In genomic region chr6:53322188-53323029, GRCh38 we compare ENCODE assay signal across 8 cellular contexts. TPM values are rescaled to one million over a fixed set of nuclear protein-coding genes. Genes with fewer than 3 reads are reported as not detected.
DNase-seq lines count a peak whose midpoint lies in the region; ATAC-seq and TF ChIP-seq lines count a peak whose summit lies in the region.
"Had no signal": no experiment of that assay in that cellular context is flagged by ENCODE, and none has a peak within 500 bp of the region (broad histone marks: within the 10 kb centered on the region; RNA-seq: fewer than 3 reads in every experiment).

No MANE protein-coding gene starts in this region.

- H3K27me3 Mint-ChIP-seq in progenitor cell of endocrine pancreas, result no peaks in the 10 kb centered on the region

- no peak overlapping the region for H3K18ac ChIP-seq in neuronal stem cell (ENCODE audit: low read length)

- H3K9ac ChIP-seq in GM23248 (0 out of 2 replicates have a peak overlapping the region, but pooled peaks have one; percentile 13), neuronal stem cell (ENCODE audit: low read depth, low read length, poor library complexity) (no peak overlapping the region)

- DNase-seq in GM23248 (peak; percentile 51), OCI-LY7 (ENCODE audit: low spot score) (no peak), dorsolateral prefrontal cortex (no peak), progenitor cell of endocrine pancreas (ENCODE audit: low spot score, unreplicated experiment) (no peak), DMS153 (lab: John Stamatoyannopoulos, UW) (no peak), neuronal stem cell (ENCODE audit: low spot score) (no peak)
- DNase-seq: WERI-Rb-1 had no signal

- no peaks in the 10 kb centered on the region for H3K79me1 ChIP-seq in neuronal stem cell (ENCODE audit: low read depth, low read length)

- no peak overlapping the region for H2AK5ac ChIP-seq in neuronal stem cell (ENCODE audit: low read depth, low read length)

- CTCF ChIA-PET in OCI-LY7 (lab: Charles Lee; ENCODE audit: unreplicated experiment), result interaction anchor here (0.6 to 1.3 kb wide), 2 partner anchors 13 to 16 kb away, joined by 3 read pairs; no protein-coding TSS in a partner anchor

- H3K79me2 ChIP-seq in GM23248 (ENCODE audit: insufficient read depth) (peaks cover 81% of the 10 kb centered on the region), OCI-LY7 (ENCODE audit: insufficient read depth, low read depth, low read length) (peaks cover 97% of the 10 kb centered on the region)

- H2BK5ac ChIP-seq in neuronal stem cell (ENCODE audit: low read length), result no peak overlapping the region

- BruUV-seq in OCI-LY7 (replicated peaks; lab: Mats Ljungman, UMichigan), result no TSS peak

- no peaks in the 10 kb centered on the region for H3K36me3 Mint-ChIP-seq in progenitor cell of endocrine pancreas (ENCODE audit: insufficient read depth)

- peaks cover 47% of the 10 kb centered on the region for H3F3A ChIP-seq in GM23248 (ENCODE audit: insufficient read depth)

- H3K9me3 Mint-ChIP-seq in progenitor cell of endocrine pancreas (ENCODE audit: low read depth), result no peaks in the 10 kb centered on the region

- H3K27me3 ChIP-seq in GM23248 (replicated peaks; ENCODE audit: insufficient read depth), result no peaks in the 10 kb centered on the region
- H3K27me3 ChIP-seq in dorsolateral prefrontal cortex, result no peaks in the 10 kb centered on the region
- H3K27me3 ChIP-seq in neuronal stem cell (ENCODE audit: control insufficient read depth in 3 of 3, insufficient read depth in 3 of 3, low read depth in 1 of 3, low read length in 3 of 3), result no peaks in the 10 kb centered on the region

- no peaks in the 10 kb centered on the region for H3K9me2 ChIP-seq in GM23248 (ENCODE audit: insufficient read depth)
- no peaks in the 10 kb centered on the region for H3K9me2 ChIP-seq in OCI-LY7 (ENCODE audit: insufficient read depth, low read length)

- H4K8ac ChIP-seq in neuronal stem cell (ENCODE audit: low read depth, low read length), result no peak overlapping the region

- H2BK120ac ChIP-seq in neuronal stem cell (ENCODE audit: low read depth, low read length), result no peak overlapping the region

- H3K9me3 ChIP-seq in GM23248 (ENCODE audit: low read depth), result no peaks in the 10 kb centered on the region
- H3K9me3 ChIP-seq in OCI-LY7 (ENCODE audit: low read length), result no peaks in the 10 kb centered on the region
- H3K9me3 ChIP-seq in neuronal stem cell (replicated peaks in 1 of 2; ENCODE audit: control insufficient read depth in 2 of 2, insufficient read depth in 1 of 2, low read depth in 1 of 2, low read length in 2 of 2), result peaks cover 0 to 7% of the 10 kb centered on the region in 2 donors

- intact Hi-C loops in OCI-LY7 (cut with micrococcal nuclease; ENCODE audit: unreplicated experiment) (no loop called here), dorsolateral prefrontal cortex (cut with DNase I) (no loop called here)

- ATAC-seq in HG02970 (IDR thresholded peaks at IDR 0.05; ENCODE audit: low FRiP score, unreplicated experiment), result no peak

- H3K4me1 ChIP-seq in GM23248 (ENCODE audit: insufficient read depth) (peaks cover 53% of the 10 kb centered on the region), OCI-LY7 (ENCODE audit: insufficient read depth, low read length, poor library complexity, severe bottlenecking) (peaks cover 33% of the 10 kb centered on the region), neuronal stem cell (ENCODE audit: control insufficient read depth in 2 of 2, insufficient read depth in 1 of 2, low read depth in 1 of 2, low read length in 2 of 2) (peaks cover 0 to 6% of the 10 kb centered on the region in 2 donors)

- H2AFZ ChIP-seq in GM23248 (no peak overlapping the region), OCI-LY7 (ENCODE audit: low read length) (no peak overlapping the region), neuronal stem cell (ENCODE audit: low read length) (no peak overlapping the region)

- 37 to 42% methylated on average over 8 of the region's 8 CpGs for WGBS in GM23248 (ENCODE audit: low coverage in 1 of 2, low lambda C conversion rate in 2 of 2, missing lambda C conversion rate in 2 of 2), 2 experiments
- no CpG with 5 or more reads among the region's 8 CpGs for WGBS in neuronal stem cell (ENCODE audit: extremely low coverage in 2 of 2, insufficient read length in 2 of 2, insufficient replicate concordance in 1 of 2), 2 donors

- peak overlapping the region; percentile 30 for H3K4me3 Mint-ChIP-seq in progenitor cell of endocrine pancreas (ENCODE audit: low read depth)

- TF ChIP-seq CTCF in OCI-LY7 (conservative IDR thresholded peaks at IDR 0.05; ENCODE audit: low read length), result no peak
- TF ChIP-seq CTCF in dorsolateral prefrontal cortex (IDR thresholded peaks at IDR 0.05 in 54 of 56, conservative IDR thresholded peaks at IDR 0.05 in 2 of 56; ENCODE audit: low read depth in 1 of 56, partially characterized antibody in 56 of 56), result no peak
- no peak for TF ChIP-seq CTCF in progenitor cell of endocrine pancreas (IDR thresholded peaks at IDR 0.05; ENCODE audit: unreplicated experiment)

- no peak overlapping the region for H3K4ac ChIP-seq in neuronal stem cell (ENCODE audit: low read length)

- POLR2A ChIA-PET in OCI-LY7 (lab: Charles Lee), result interaction anchor here (0.6 to 4.0 kb wide), 10 partner anchors 8 to 96 kb away, joined by 3 to 36 read pairs (median 10); no protein-coding TSS in a partner anchor

- H3K4me2 ChIP-seq in GM23248 (ENCODE audit: unreplicated experiment), result peak overlapping the region; percentile 51
- peak overlapping the region; percentile 25; the same call in 1 of the 2 replicates for H3K4me2 ChIP-seq in OCI-LY7 (ENCODE audit: low read length)
- no peak overlapping the region for H3K4me2 ChIP-seq in neuronal stem cell (ENCODE audit: insufficient read depth, low read length, poor library complexity, severe bottlenecking)

- H3K4me3 ChIP-seq in GM23248 (peak overlapping the region; percentile 12; the same call in 1 of the 2 replicates), OCI-LY7 (ENCODE audit: low read depth, low read length, poor library complexity, severe bottlenecking) (no peak overlapping the region), dorsolateral prefrontal cortex (peak overlapping the region in 1 of 59 donors; percentile 1), neuronal stem cell (ENCODE audit: low read length in 2 of 2) (no peak overlapping the region)

- in situ Hi-C loops in GM23248 (cut with MboI), result no loop called here

- peak overlapping the region; percentile 46 for H3K27ac Mint-ChIP-seq in progenitor cell of endocrine pancreas

- H4K20me1 ChIP-seq in GM23248 (ENCODE audit: insufficient read depth) (no peaks in the 10 kb centered on the region), OCI-LY7 (ENCODE audit: insufficient read depth, low read length) (peaks cover 11% of the 10 kb centered on the region)

- H3K23ac ChIP-seq in neuronal stem cell (ENCODE audit: low read depth, low read length, poor library complexity), result no peak overlapping the region

- no peak overlapping the region for H2BK15ac ChIP-seq in neuronal stem cell (ENCODE audit: low read length)

- H3K36me3 ChIP-seq in GM23248 (ENCODE audit: low read depth), result no peaks in the 10 kb centered on the region
- peaks cover 42% of the 10 kb centered on the region for H3K36me3 ChIP-seq in OCI-LY7 (ENCODE audit: insufficient read depth, low read length)
- H3K36me3 ChIP-seq in neuronal stem cell (replicated peaks in 1 of 2; ENCODE audit: control insufficient read depth in 2 of 2, insufficient read depth in 2 of 2, low read length in 2 of 2), result peaks cover 0 to 21% of the 10 kb centered on the region in 2 donors

- no peak overlapping the region for H4K91ac ChIP-seq in neuronal stem cell (ENCODE audit: low read depth, low read length, poor library complexity)

- H3K27ac ChIP-seq in GM23248 (peak overlapping the region; percentile 36), OCI-LY7 (ENCODE audit: low read depth, low read length, poor library complexity, severe bottlenecking) (no peak overlapping the region), dorsolateral prefrontal cortex (peak overlapping the region in 36 of 59 donors; percentile 1 to 66 (median 33)), neuronal stem cell (replicated peaks; ENCODE audit: low read length) (no peak overlapping the region)
- H3K27ac ChIP-seq: WERI-Rb-1 had no signal

- no peak overlapping the region for H3K14ac ChIP-seq in neuronal stem cell (ENCODE audit: low read length)

- peaks cover 16% of the 10 kb centered on the region for H3K4me1 Mint-ChIP-seq in progenitor cell of endocrine pancreas (ENCODE audit: low read depth)

- no peak overlapping the region for H2BK12ac ChIP-seq in neuronal stem cell (ENCODE audit: low read length)

RNA-seq across cellular contexts. Expression of gene ELOVL5, which starts 26.3 kb away (rescaled TPM):
- total RNA-seq in GM23248 (2014; rRNA removed; shearing (Covaris generic)), result 60.3 and 70.8 TPM in 2 replicates
- 86.8 and 87.3 TPM in 2 replicates for polyA plus RNA-seq in GM23248 (2016; fragmentation: Nextera tagmentation; extraction: Ambion mirVana)
- total RNA-seq in OCI-LY7 (2014; rRNA removed; shearing (Covaris generic)), result 65.4 and 66.8 TPM in 2 replicates
- total RNA-seq in OCI-LY7 (2022) (97.1 and 107 TPM in 2 replicates), dorsolateral prefrontal cortex (100 to 1,000 TPM in 10 of 120 experiments, 10 to 100 TPM in 110; 39.4 to 153 (median 66.8) TPM), progenitor cell of endocrine pancreas (67.1 and 74.4 TPM in 2 replicates)
- polyA plus RNA-seq in neuronal stem cell (2013, experiment 1 of 2), result 165 TPM
- 163 TPM for polyA plus RNA-seq in neuronal stem cell (2013, experiment 2 of 2)

Comparison
In these comparisons a context has a peak if more than half of its experiments do, and no peak if none do; other contexts are left out.
1. H3K27ac ChIP-seq: peak in GM23248 (single experiment) and dorsolateral prefrontal cortex (36 of 59); none in OCI-LY7 (single experiment) and neuronal stem cell (single experiment).